16 cellular contexts compared by ENCODE assay signal in genomic region chr16:89045881-89046280, GRCh38. TPM values are rescaled to one million over a fixed set of nuclear protein-coding genes. Genes with fewer than 3 reads are reported as not detected.
DNase-seq lines count a peak whose midpoint lies in the region; ATAC-seq, FAIRE-seq and TF ChIP-seq lines count a peak whose summit lies in the region.
"Had no signal": no experiment of that assay in that cellular context is flagged by ENCODE, and none has a peak within 500 bp of the region (broad histone marks: within the 10 kb centered on the region; RNA-seq: fewer than 3 reads in every experiment).

No MANE protein-coding gene starts in this region.

- H3K4me3 Mint-ChIP-seq in brain (peak overlapping the region in 2 of 5 experiments; percentile 5 to 31), glutamatergic neuron (ENCODE audit: unreplicated experiment) (no peak overlapping the region)
- H3K4me3 Mint-ChIP-seq: CD4-positive, CD25-positive, alpha-beta regulatory T cell had no signal

- no TSS peak for BruUV-seq in HepG2 (replicated peaks; lab: Mats Ljungman, UMichigan)

- CTCF ChIA-PET in HepG2 (lab: Yijun Ruan, JAX; ENCODE audit: low intra/inter-chr PET ratio, low total read pairs) = no interaction called here

- intact Hi-C loops in HepG2 (cut with micrococcal nuclease; ENCODE audit: unreplicated experiment) (no loop called here), right lobe of liver (cut with DNase I) (no loop called here)

- H3K4me2 ChIP-seq in HepG2 (ENCODE audit: low read depth, low read length) = no peak overlapping the region
- H3K4me2 ChIP-seq: BLaER1 had no signal

- H3K27me3 Mint-ChIP-seq in brain (peaks cover 2% of the 10 kb centered on the region), glutamatergic neuron (ENCODE audit: unreplicated experiment) (peaks cover 12% of the 10 kb centered on the region)
- H3K27me3 Mint-ChIP-seq: CD4-positive, CD25-positive, alpha-beta regulatory T cell had no signal

- H3K4me3 ChIP-seq in HepG2 (replicated peaks in 1 of 3; ENCODE audit: insufficient read depth in 1 of 3, low read depth in 2 of 3, low read length in 3 of 3) (no peak overlapping the region), right lobe of liver (no peak overlapping the region)
- H3K4me3 ChIP-seq: BLaER1, GM12878, GM23248 had no signal

- no peaks in the 10 kb centered on the region for H3K79me2 ChIP-seq in HepG2 (ENCODE audit: insufficient read depth, low read length)

- ATAC-seq in HepG2 (no peak), right lobe of liver (no peak), HG03135 (IDR thresholded peaks at IDR 0.05; ENCODE audit: unreplicated experiment) (no peak)
- ATAC-seq: GM12878 had no signal

- POLR2A ChIA-PET in HepG2 (lab: Yijun Ruan, JAX) = no interaction called here

- no peak overlapping the region for H3K9ac ChIP-seq in HepG2 (ENCODE audit: insufficient read depth, low read depth, low read length)
- H3K9ac ChIP-seq: BLaER1, GM23248 had no signal

- H3K36me3 Mint-ChIP-seq in brain (no peaks in the 10 kb centered on the region), glutamatergic neuron (ENCODE audit: unreplicated experiment) (peaks cover 5% of the 10 kb centered on the region)
- H3K36me3 Mint-ChIP-seq: CD4-positive, CD25-positive, alpha-beta regulatory T cell had no signal

- H3K9me3 Mint-ChIP-seq in brain = peaks cover 0 to 9% (median 4%) of the 10 kb centered on the region in 5 experiments
- H3K9me3 Mint-ChIP-seq in glutamatergic neuron (ENCODE audit: unreplicated experiment) = peaks cover 12% of the 10 kb centered on the region

- DNase-seq in HepG2 (ENCODE audit: low spot score) (no peak), right lobe of liver (no peak), glutamatergic neuron (no peak), NCI-H524 (lab: John Stamatoyannopoulos, UW) (no peak)
- DNase-seq in stimulated activated CD4-positive, alpha-beta T cell treated with anti-CD3 and anti-CD28 coated beads, Interleukin-2, amount 100 ng/mL, for 24 hours = no peak
- DNase-seq: 8988T; AML-193; CD4-positive, CD25-positive, alpha-beta regulatory T cell; DMS 273 treated with DMSO at 0.1 percent for 48 hours; GM23248; H7 had no signal

- H3K27ac Mint-ChIP-seq in brain = peak overlapping the region in 4 of 5 experiments; percentile 2 to 96 (median 31)
- H3K27ac Mint-ChIP-seq in glutamatergic neuron (ENCODE audit: unreplicated experiment) = peak overlapping the region; percentile 10
- H3K27ac Mint-ChIP-seq: CD4-positive, CD25-positive, alpha-beta regulatory T cell had no signal

- TF ChIP-seq EP300 in HepG2 (IDR thresholded peaks at IDR 0.05; ENCODE audit: low read depth in 2 of 2, low read length in 2 of 2) (no peak), HepG2 (CRISPR knock-in tag; IDR thresholded peaks at IDR 0.05; ENCODE audit: borderline replicate concordance) (no peak)

- TF ChIP-seq RAD21 in HepG2 (CRISPR knock-in tag; IDR thresholded peaks at IDR 0.05) = no peak

- 3% methylated on average over 3 of the region's 4 CpGs for WGBS in HepG2 (ENCODE audit: low lambda C conversion rate)
- WGBS in right lobe of liver (ENCODE audit: insufficient coverage, low coverage, low lambda C conversion rate, missing lambda C conversion rate) = 56% methylated on average over 4 of the region's 4 CpGs

- in situ Hi-C loops in HepG2 (cut with HindIII; ENCODE audit: extremely low pct_ligation_motif_present, low pct_unique_long_range_greater_than_20kb) = no loop called here

- no peaks in the 10 kb centered on the region for H3K36me3 ChIP-seq in HepG2 (replicated peaks in 1 of 2; ENCODE audit: control insufficient read depth in 1 of 2, insufficient read depth in 2 of 2, low read length in 2 of 2)
- H3K36me3 ChIP-seq in right lobe of liver = no peaks in the 10 kb centered on the region
- H3K36me3 ChIP-seq: BLaER1 had no signal

- no peak overlapping the region for H3K27ac ChIP-seq in HepG2 (ENCODE audit: extremely low read length, insufficient read depth, low read length)
- H3K27ac ChIP-seq in right lobe of liver = no peak overlapping the region
- H3K27ac ChIP-seq: BLaER1, GM23248 had no signal

- no peaks in the 10 kb centered on the region for H4K20me1 ChIP-seq in HepG2 (ENCODE audit: insufficient read depth, low read length)

- TF ChIP-seq POLR2A in HepG2 (IDR thresholded peaks at IDR 0.05; ENCODE audit: insufficient read depth in 1 of 2, low read depth in 2 of 2, low read length in 2 of 2) (no peak), right lobe of liver (IDR thresholded peaks at IDR 0.05) (no peak)

- H2AFZ ChIP-seq in HepG2 (ENCODE audit: low read length) = no peak overlapping the region
- H2AFZ ChIP-seq: GM23248 had no signal

- no peak for FAIRE-seq in HepG2 (lab: Jason Lieb, UNC)
- FAIRE-seq: GM12878, GM18507 had no signal

- H3K9me3 ChIP-seq in HepG2 (ENCODE audit: low read length) (no peaks in the 10 kb centered on the region), right lobe of liver (no peaks in the 10 kb centered on the region)
- H3K9me3 ChIP-seq: BLaER1 had no signal

- peaks cover 20% of the 10 kb centered on the region for H3K4me1 ChIP-seq in HepG2 (ENCODE audit: insufficient read depth, low read length)
- H3K4me1 ChIP-seq in right lobe of liver = no peaks in the 10 kb centered on the region

- H3K27me3 ChIP-seq in HepG2 (ENCODE audit: control insufficient read depth in 1 of 2, insufficient read depth in 2 of 2, low read length in 2 of 2) (peaks cover 24 to 88% of the 10 kb centered on the region in 2 experiments), right lobe of liver (no peaks in the 10 kb centered on the region)
- H3K27me3 ChIP-seq: BLaER1 had no signal

- H3K4me1 Mint-ChIP-seq in brain = peaks cover 64% of the 10 kb centered on the region
- H3K4me1 Mint-ChIP-seq in glutamatergic neuron (ENCODE audit: low read depth, unreplicated experiment) = peaks cover 12% of the 10 kb centered on the region
- H3K4me1 Mint-ChIP-seq: CD4-positive, CD25-positive, alpha-beta regulatory T cell had no signal

- TF ChIP-seq CTCF in HepG2 (CRISPR knock-in tag; IDR thresholded peaks at IDR 0.05) = no peak
- no peak for TF ChIP-seq CTCF in right lobe of liver (IDR thresholded peaks at IDR 0.05)
- no peak for TF ChIP-seq CTCF in brain (conservative IDR thresholded peaks at IDR 0.05)
- no peak for TF ChIP-seq CTCF in glutamatergic neuron (IDR thresholded peaks at IDR 0.05; ENCODE audit: partially characterized antibody, unreplicated experiment)

TF ChIP-seq in HepG2, 621 proteins besides CTCF, POLR2A, EP300 and RAD21:
- TF ChIP-seq DBP (CRISPR knock-in tag; IDR thresholded peaks at IDR 0.05; ENCODE audit: not compliant biosample characterization) = no peak
- TF ChIP-seq, protein P1, sequence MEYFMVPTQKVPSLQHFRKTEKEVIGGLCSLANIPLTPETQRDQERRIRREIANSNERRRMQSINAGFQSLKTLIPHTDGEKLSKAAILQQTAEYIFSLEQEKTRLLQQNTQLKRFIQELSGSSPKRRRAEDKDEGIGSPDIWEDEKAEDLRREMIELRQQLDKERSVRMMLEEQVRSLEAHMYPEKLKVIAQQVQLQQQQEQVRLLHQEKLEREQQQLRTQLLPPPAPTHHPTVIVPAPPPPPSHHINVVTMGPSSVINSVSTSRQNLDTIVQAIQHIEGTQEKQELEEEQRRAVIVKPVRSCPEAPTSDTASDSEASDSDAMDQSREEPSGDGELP (IDR thresholded peaks at IDR 0.05; ENCODE audit: borderline replicate concordance, low read depth) = no peak
- no peak for TF ChIP-seq KLF15 (CRISPR knock-in tag; IDR thresholded peaks at IDR 0.05; ENCODE audit: borderline replicate concordance)
- no peak for TF ChIP-seq ZNF773 (CRISPR knock-in tag; IDR thresholded peaks at IDR 0.05; ENCODE audit: borderline replicate concordance)
- peak; percentile 83 for TF ChIP-seq CREB1 (IDR thresholded peaks at IDR 0.05)
- TF ChIP-seq CREB1 (CRISPR knock-in tag; IDR thresholded peaks at IDR 0.05) = no peak
- no peak for TF ChIP-seq ZNF546 (CRISPR knock-in tag; conservative IDR thresholded peaks at IDR 0.05)

RNA-seq across cellular contexts. Expression of gene ACSF3, which starts 47.8 kb away (rescaled TPM):
- total RNA-seq in HepG2 (2016; rRNA removed; fragmentation: Illumina TruSeq; extraction: Trizol) (23.5 and 30.6 TPM in 2 replicates), right lobe of liver (10 to 100 TPM; 20.2 to 33.6 (median 29.4) TPM), glutamatergic neuron (ENCODE audit: unreplicated experiment) (29.3 TPM)
- total RNA-seq in HepG2 (2016; cell fraction: cytosol; rRNA removed; fragmentation: Illumina TruSeq; extraction: Trizol; ENCODE audit: low read depth) = 13.8 and 14.5 TPM in 2 replicates
- 22.1 and 29.1 TPM in 2 replicates for total RNA-seq in HepG2 (2016; cell fraction: insoluble cytoplasmic fraction; rRNA removed; fragmentation: Illumina TruSeq; extraction: Trizol)
- 23.0 and 24.3 TPM in 2 replicates for total RNA-seq in HepG2 (2016; cell fraction: membrane; rRNA removed; fragmentation: Illumina TruSeq; extraction: Trizol)
- 19.3 and 21.6 TPM in 2 replicates for total RNA-seq in HepG2 (2016; cell fraction: nucleus; rRNA removed; fragmentation: Illumina TruSeq; extraction: Trizol)
- polyA plus RNA-seq in HepG2 (2011; rRNA removed) (14.9 and 16.5 TPM in 2 replicates), brain (ENCODE audit: insufficient read depth, low read depth, low replicate concordance) (38.0 TPM)
- polyA plus RNA-seq in HepG2 (2011; cell fraction: cytosol; rRNA removed) = 11.3 and 15.5 TPM in 2 replicates
- 31.3 and 34.0 TPM in 2 replicates for polyA plus RNA-seq in HepG2 (2011; cell fraction: nucleus; rRNA removed)
- 16.6 and 17.2 TPM in 2 replicates for polyA plus RNA-seq in HepG2 (2012)
- polyA plus RNA-seq in HepG2 (2016; cell fraction: cytosol; fragmentation: Illumina TruSeq; extraction: Trizol; ENCODE audit: low read depth) = 6.9 and 9.7 TPM in 2 replicates
- 21.8 and 22.0 TPM in 2 replicates for polyA plus RNA-seq in HepG2 (2016; cell fraction: insoluble cytoplasmic fraction; fragmentation: Illumina TruSeq; extraction: Trizol; ENCODE audit: low read depth)
- 11.2 and 13.0 TPM in 2 replicates for polyA plus RNA-seq in HepG2 (2016; cell fraction: membrane; fragmentation: Illumina TruSeq; extraction: Trizol; ENCODE audit: low read depth)
- 37.2 and 38.9 TPM in 2 replicates for polyA plus RNA-seq in HepG2 (2016; cell fraction: nucleus; fragmentation: Illumina TruSeq; extraction: Trizol; ENCODE audit: insufficient read depth, low read depth)
- 46.7 and 47.0 TPM in 2 replicates for polyA minus RNA-seq in HepG2 (2011; rRNA and poly(A)+ RNA removed; ENCODE audit: low replicate concordance)
- polyA minus RNA-seq in HepG2 (2011; cell fraction: cytosol; rRNA and poly(A)+ RNA removed) = 22.4 and 32.0 TPM in 2 replicates
- 35.9 and 36.8 TPM in 2 replicates for polyA minus RNA-seq in HepG2 (2011; cell fraction: nucleus; rRNA and poly(A)+ RNA removed)
